Comparison of ENCODE assay signal across 20 cellular contexts in the genomic region with DNA sequence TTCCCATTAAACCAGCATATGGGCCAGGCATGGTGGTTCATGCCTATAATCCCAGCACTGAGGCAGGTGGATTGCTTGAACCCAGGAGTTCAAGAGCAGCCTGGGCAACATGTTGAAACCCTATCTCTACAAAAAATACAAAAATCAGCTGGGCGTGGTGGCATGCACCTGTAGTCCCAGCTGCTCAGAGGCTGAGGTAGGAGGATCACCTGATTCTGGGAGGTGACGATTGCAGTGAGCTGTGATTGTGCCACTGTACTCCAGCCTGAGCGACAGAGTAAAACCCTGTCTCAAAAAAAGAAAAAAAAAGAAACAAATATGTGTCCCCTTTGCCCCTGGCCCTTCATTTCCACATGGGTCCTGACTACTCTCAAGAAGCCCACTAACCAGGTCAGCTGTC. TPM values are rescaled to one million over a fixed set of nuclear protein-coding genes. Genes with fewer than 3 reads are reported as not detected.
"Had no signal": no experiment of that assay in that cellular context is flagged by ENCODE, and none has a peak within 500 bp of the region (broad histone marks: within the 10 kb centered on the region; RNA-seq: fewer than 3 reads in every experiment).

No MANE protein-coding gene starts in this region.

- H3K9me3 Mint-ChIP-seq: T-cell; T-helper 1 cell treated with Interleukin-12 subunit alpha and Interleukin-12 subunit beta and Interleukin-4 antibody, amounts not matched to agents 30 μg/mL and 1 μg/mL, for 36 hours had no signal

- H3K27me3 ChIP-seq: MG63 had no signal

- H3K36me3 ChIP-seq: MG63 had no signal

- ATAC-seq: T-cell had no signal

- H3K27ac Mint-ChIP-seq: T-cell had no signal

- DNase-seq: KBM-7, MG63, NCI-H1092, NCI-H1436, NCI-H187, NCI-H2029, NCI-H2081 treated with DMSO at 0.1 percent for 48 hours, NCI-H226, NCI-H446, NCI-H510A, NCI-H524 treated with DMSO at 0.1 percent for 48 hours, NCI-H69, NCI-H774, SHP77, SK-N-SH, SW 1271, T-cell had no signal

- H3K4me2 ChIP-seq: SK-N-SH had no signal

- H3K27ac ChIP-seq: RWPE1 had no signal

- H3K9me3 ChIP-seq: MG63, SK-N-SH had no signal

- H3K4me3 ChIP-seq: MG63 had no signal

- H3K4me1 Mint-ChIP-seq: T-cell had no signal

- H3K9ac ChIP-seq: SK-N-SH had no signal

- H3K4me3 Mint-ChIP-seq: T-cell; T-helper 1 cell treated with Interleukin-12 subunit alpha and Interleukin-12 subunit beta and Interleukin-4 antibody, amounts not matched to agents 30 μg/mL and 1 μg/mL, for 36 hours had no signal

RNA-seq across cellular contexts. Expression of gene WFDC2, which starts 16.8 kb away (rescaled TPM):
- total RNA-seq: SK-MEL-5 had no signal
